Comparison of ENCODE assay signal across 8 cellular contexts in the genomic region with DNA sequence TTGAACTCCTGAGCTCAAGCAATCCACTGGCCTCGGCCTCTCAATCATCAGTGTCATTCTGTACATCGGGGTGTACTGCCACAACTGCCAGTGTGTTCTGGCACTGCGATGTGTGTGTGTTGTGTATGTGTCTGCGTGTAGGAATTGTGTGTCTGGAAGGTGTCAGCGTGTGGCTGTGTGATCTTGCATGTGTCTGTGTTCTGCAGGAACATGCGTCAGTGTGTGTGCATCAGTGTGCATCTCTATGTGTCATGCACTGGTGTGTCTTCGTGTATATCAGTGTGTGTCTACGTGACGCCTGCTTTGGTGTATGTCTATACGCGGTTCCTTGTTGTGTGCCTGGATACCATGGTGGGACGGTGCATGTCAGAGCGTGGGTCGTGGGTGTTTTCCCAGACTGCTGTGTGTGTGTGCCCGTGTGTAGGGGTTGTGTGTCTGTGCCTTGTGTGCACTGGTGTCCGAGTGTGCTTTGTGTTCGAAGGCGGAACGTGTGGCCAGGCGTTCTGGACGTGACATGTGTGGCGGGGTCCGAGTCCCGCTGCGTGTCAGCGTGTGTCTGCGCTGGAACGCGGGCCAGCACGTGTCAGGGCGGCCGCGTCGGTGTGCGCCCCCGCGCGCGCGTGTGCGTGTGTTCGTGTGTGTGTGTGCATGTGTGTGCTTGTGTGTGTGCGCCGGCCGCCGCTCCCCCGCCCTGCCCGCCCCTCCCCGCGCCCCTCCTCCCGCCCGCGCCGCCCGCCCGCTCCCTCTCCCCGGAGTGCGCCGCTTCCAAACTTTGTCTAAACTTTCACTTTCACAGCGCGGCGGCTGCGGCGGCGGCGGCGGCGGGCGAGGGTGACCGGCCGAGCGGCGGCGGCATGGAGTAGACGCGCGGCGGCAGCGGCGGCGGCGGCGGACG. TPM values are rescaled to one million over a fixed set of nuclear protein-coding genes. Genes with fewer than 3 reads are reported as not detected.
DNase-seq lines count a peak whose midpoint lies in the region; ATAC-seq, FAIRE-seq and TF ChIP-seq lines count a peak whose summit lies in the region.

A gene (plus strand): TSS at position 775 of the 895 bp plus-strand sequence. CDS start 363 bp downstream, outside the sequence.

- intact Hi-C loops in Right ventricle myocardium superior (cut with DNase I) (loop anchor here (5.0 kb wide), 2 partner anchors 32 to 62 kb away; no protein-coding TSS in a partner anchor), pancreas (cut with DNase I) (no loop called here), vagina (cut with DNase I) (loop anchor here (5.0 kb wide), 2 partner anchors 62 to 87 kb away; no protein-coding TSS in a partner anchor)

- H3K27me3 Mint-ChIP-seq in activated naive CD8-positive, alpha-beta T cell treated with anti-CD3 and anti-CD28 coated beads, Interleukin-2, amount 10 ng/mL, durations not matched to agents 7 days and 5 days: peaks cover 34% of the 10 kb centered on the region

- H3K4me3 ChIP-seq in SK-N-MC (peak within 1 kb of the TSS; percentile 92), pancreas (peak within 1 kb of the TSS; percentile 57 to 72 (median 66)), vagina (peak within 1 kb of the TSS; percentile 87 to 90)

- no peaks in the 10 kb centered on the region for H3K9me3 Mint-ChIP-seq in activated naive CD8-positive, alpha-beta T cell treated with anti-CD3 and anti-CD28 coated beads, Interleukin-2, amount 10 ng/mL, durations not matched to agents 7 days and 5 days

- peak; percentile 48 for ATAC-seq in activated naive CD8-positive, alpha-beta T cell treated with anti-CD3 and anti-CD28 coated beads, Interleukin-2, amount 10 ng/mL, durations not matched to agents 7 days and 5 days (ENCODE audit: low read depth)
- ATAC-seq in Right ventricle myocardium superior (ENCODE audit: poor library complexity): peak; percentile 56
- ATAC-seq in pancreas: peak; percentile 58 to 70 (median 64)

- peak; percentile 26 for DNase-seq in NCI-H1105 treated with DMSO at 0.1 percent for 48 hours (lab: John Stamatoyannopoulos, UW)
- no peak for DNase-seq in NCI-H1105 (lab: John Stamatoyannopoulos, UW)
- DNase-seq in SK-N-MC (ENCODE audit: low read depth, low spot score): no peak
- peak; percentile 76 for DNase-seq in activated naive CD8-positive, alpha-beta T cell treated with anti-CD3 and anti-CD28 coated beads, Interleukin-2, amount 10 ng/mL, durations not matched to agents 7 days and 5 days
- DNase-seq in Right ventricle myocardium superior: peak; percentile 81
- DNase-seq in pancreas: peak; percentile 53 to 86 (median 72)
- no peak for DNase-seq in vagina (ENCODE audit: extremely low spot score in 2 of 2)
- DNase-seq in GM19239 (ENCODE audit: insufficient read length, low spot score): no peak

- H3K9me3 ChIP-seq in SK-N-MC (ENCODE audit: low read depth, low read length) (no peaks in the 10 kb centered on the region), pancreas (no peaks in the 10 kb centered on the region), vagina (no peaks in the 10 kb centered on the region)

- POLR2A ChIA-PET in activated naive CD8-positive, alpha-beta T cell treated with anti-CD3 and anti-CD28 coated beads, Interleukin-2, amount 10 ng/mL, durations not matched to agents 7 days and 5 days (lab: Charles Lee): no interaction called here

- H3K4me3 Mint-ChIP-seq in activated naive CD8-positive, alpha-beta T cell treated with anti-CD3 and anti-CD28 coated beads, Interleukin-2, amount 10 ng/mL, durations not matched to agents 7 days and 5 days: peak within 1 kb of the TSS; percentile 89

- peak within 1 kb of the TSS; percentile 88 for H3K9ac ChIP-seq in SK-N-MC (ENCODE audit: insufficient read length)

- no peaks in the 10 kb centered on the region for H3K36me3 Mint-ChIP-seq in activated naive CD8-positive, alpha-beta T cell treated with anti-CD3 and anti-CD28 coated beads, Interleukin-2, amount 10 ng/mL, durations not matched to agents 7 days and 5 days

- H3K4me1 ChIP-seq in pancreas: peaks cover 0 to 5% (median 0%) of the 10 kb centered on the region in 3 donors
- peaks cover 33% of the 10 kb centered on the region for H3K4me1 ChIP-seq in vagina

- H3K27me3 ChIP-seq in pancreas (no peaks in the 10 kb centered on the region), vagina (no peaks in the 10 kb centered on the region)

- WGBS in pancreas, 2 donors: 8 to 20% methylated on average over 33 to 78 of the region's 84 CpGs

- peaks cover 5% of the 10 kb centered on the region for H3K4me1 Mint-ChIP-seq in activated naive CD8-positive, alpha-beta T cell treated with anti-CD3 and anti-CD28 coated beads, Interleukin-2, amount 10 ng/mL, durations not matched to agents 7 days and 5 days

- TF ChIP-seq CTCF in pancreas (IDR thresholded peaks at IDR 0.05) (no peak), vagina (IDR thresholded peaks at IDR 0.05) (no peak)

- FAIRE-seq in pancreas (lab: Jason Lieb, UNC) (no peak), GM19239 (lab: Jason Lieb, UNC) (no peak)

- H3K36me3 ChIP-seq in SK-N-MC (ENCODE audit: insufficient read depth, low read length) (peaks cover 4% of the 10 kb centered on the region; the same call in 1 of the 2 replicates), pancreas (no peaks in the 10 kb centered on the region), vagina (peaks cover 0 to 6% of the 10 kb centered on the region in 2 donors)

- H3K27ac Mint-ChIP-seq in activated naive CD8-positive, alpha-beta T cell treated with anti-CD3 and anti-CD28 coated beads, Interleukin-2, amount 10 ng/mL, durations not matched to agents 7 days and 5 days: peak within 1 kb of the TSS; percentile 67

- TF ChIP-seq POLR2A in vagina (IDR thresholded peaks at IDR 0.05): peak in 1 of 2 donors; percentile 29

- H3K27ac ChIP-seq in SK-N-MC (no peak within 1 kb of the TSS), pancreas (peak within 1 kb of the TSS; percentile 32 to 68 (median 62)), vagina (peak within 1 kb of the TSS; percentile 99)

RNA-seq across cellular contexts. Expression of the gene that starts here (rescaled TPM):
- 1 to 10 TPM; 1.5 to 2.5 TPM for total RNA-seq in activated naive CD8-positive, alpha-beta T cell treated with anti-CD3 and anti-CD28 coated beads, Interleukin-2, amount 10 ng/mL, durations not matched to agents 7 days and 5 days
- total RNA-seq in Right ventricle myocardium superior (160 TPM), pancreas (10 to 100 TPM; 30.9 to 45.1 (median 36.0) TPM), vagina (81.8 TPM)
- 10 to 100 TPM in 1 of 2 donors, 1 to 10 TPM in 1; 8.3 to 16.6 TPM for polyA plus RNA-seq in pancreas

Comparison
In these comparisons a context has a peak if more than half of its experiments do, and no peak if none do; other contexts are left out.
1. RNA of the gene that starts here (total RNA-seq): 160 TPM in Right ventricle myocardium superior (single experiment), 81.8 TPM in vagina (single experiment) and 30.9 to 45.1 TPM in pancreas; 1.5 to 2.5 TPM in activated naive CD8-positive, alpha-beta T cell treated with anti-CD3 and anti-CD28 coated beads, Interleukin-2, amount 10 ng/mL, durations not matched to agents 7 days and 5 days; every median in the first group is over 4 times any median in the second.
2. DNase-seq: peak in NCI-H1105 treated with DMSO at 0.1 percent for 48 hours (single experiment), activated naive CD8-positive, alpha-beta T cell treated with anti-CD3 and anti-CD28 coated beads, Interleukin-2, amount 10 ng/mL, durations not matched to agents 7 days and 5 days (single experiment), Right ventricle myocardium superior (single experiment) and pancreas (6 of 6); none in NCI-H1105 (single experiment), SK-N-MC (single experiment), vagina (0 of 2) and GM19239 (single experiment).
3. intact Hi-C loops: an anchor here in Right ventricle myocardium superior (5.0 kb wide) and vagina (5.0 kb wide); none called in pancreas.
4. Peak in every context shown above with its lines, with median percentiles within 50 percentile points of each other: H3K4me3 ChIP-seq and ATAC-seq.